In genomic region chr11:96267490-96268010, GRCh38 we compare ENCODE assay signal across 8 cellular contexts.
A peak's percentile ranks its signal among the peaks of the same experiment; 100 is the strongest.
DNase-seq lines count a peak whose midpoint lies in the region; ATAC-seq and TF ChIP-seq lines count a peak whose summit lies in the region.

No MANE protein-coding gene starts in this region.

- H3K4me1 Mint-ChIP-seq in chondrocyte (ENCODE audit: low read depth), result peaks cover 66% of the 10 kb centered on the region

- no peaks in the 10 kb centered on the region for H3K9me3 ChIP-seq in osteoblast (ENCODE audit: low read depth, low read length)

- DNase-seq in GM06990 (ENCODE audit: extremely low read depth, insufficient read length) (peak; percentile 71), choroid plexus epithelial cell (ENCODE audit: low read depth) (peak; percentile 18), osteoblast (ENCODE audit: insufficient read length, low spot score, missing footprints) (no peak), chondrocyte (ENCODE audit: low spot score) (no peak), left lobe of liver (ENCODE audit: low spot score) (no peak)
- peak; percentile 26 to 40 (median 36) for DNase-seq in stimulated activated CD4-positive, alpha-beta T cell treated with anti-CD3 and anti-CD28 coated beads, TNF-alpha, amount 100 ng/mL, for 24 hours (ENCODE audit: low read depth in 3 of 3)

- TF ChIP-seq CTCF in GM06990 (IDR thresholded peaks at IDR 0.05; ENCODE audit: insufficient read depth, low read length, poor library complexity, severe bottlenecking), result no peak
- no peak for TF ChIP-seq CTCF in KMS-11 (conservative IDR thresholded peaks at IDR 0.05; ENCODE audit: low read depth, low read length)
- TF ChIP-seq CTCF in choroid plexus epithelial cell (conservative IDR thresholded peaks at IDR 0.05; ENCODE audit: low read depth, low read length), result no peak
- TF ChIP-seq CTCF in osteoblast (IDR thresholded peaks at IDR 0.05; ENCODE audit: extremely low read depth, low read depth, low read length), result no peak
- TF ChIP-seq CTCF in chondrocyte (IDR thresholded peaks at IDR 0.05), result no peak

- no peak overlapping the region for H3K4me3 Mint-ChIP-seq in chondrocyte (ENCODE audit: unreplicated experiment)

- peaks cover 7% of the 10 kb centered on the region for H3K36me3 Mint-ChIP-seq in chondrocyte (ENCODE audit: low read depth)

- H3K27ac Mint-ChIP-seq in chondrocyte (ENCODE audit: unreplicated experiment), result no peak overlapping the region

- H4K20me1 ChIP-seq in KMS-11 (ENCODE audit: insufficient read depth) (no peaks in the 10 kb centered on the region), osteoblast (ENCODE audit: insufficient read depth, low read length) (no peaks in the 10 kb centered on the region)

- peaks cover 2% of the 10 kb centered on the region for H3K9me3 Mint-ChIP-seq in chondrocyte (ENCODE audit: low read depth)

- no peak overlapping the region; the same call in 1 of the 2 replicates for H2AFZ ChIP-seq in KMS-11 (ENCODE audit: low read depth)
- H2AFZ ChIP-seq in osteoblast (ENCODE audit: low read length), result no peak overlapping the region

- peaks cover 25% of the 10 kb centered on the region for H3K4me1 ChIP-seq in KMS-11 (ENCODE audit: low read depth, poor library complexity, severe bottlenecking)
- peaks cover 34% of the 10 kb centered on the region for H3K4me1 ChIP-seq in osteoblast (ENCODE audit: insufficient read depth, low read length)

- H3K27me3 ChIP-seq in GM06990 (replicated peaks; ENCODE audit: control insufficient read depth, insufficient read depth, low read length), result no peaks in the 10 kb centered on the region
- H3K27me3 ChIP-seq in KMS-11 (ENCODE audit: insufficient read depth, low read depth), result no peaks in the 10 kb centered on the region
- H3K27me3 ChIP-seq in osteoblast (ENCODE audit: insufficient read depth, low read length), result no peaks in the 10 kb centered on the region

- H3K27ac ChIP-seq in KMS-11, result peak overlapping the region; percentile 55
- no peak overlapping the region for H3K27ac ChIP-seq in osteoblast (ENCODE audit: low read depth, low read length)

- peak overlapping the region; percentile 80 for H3K4me2 ChIP-seq in KMS-11
- H3K4me2 ChIP-seq in osteoblast (ENCODE audit: insufficient read depth, low read length), result no peak overlapping the region

- H3K9ac ChIP-seq in KMS-11, result peak overlapping the region; percentile 35; the same call in 1 of the 2 replicates

- peak; percentile 96 for ATAC-seq in GM21515 (IDR thresholded peaks at IDR 0.05; ENCODE audit: unreplicated experiment)
- ATAC-seq in left lobe of liver, result no peak

- H3K36me3 ChIP-seq in GM06990 (ENCODE audit: control insufficient read depth, insufficient read depth, low read length) (no peaks in the 10 kb centered on the region; the same call in 1 of the 2 replicates), KMS-11 (ENCODE audit: insufficient read depth) (no peaks in the 10 kb centered on the region), osteoblast (ENCODE audit: insufficient read depth, low read length) (peaks cover 3% of the 10 kb centered on the region)

- 0 out of 2 replicates have a peak overlapping the region, but pooled peaks have one; percentile 15 for H3K4me3 ChIP-seq in GM06990 (replicated peaks; ENCODE audit: low read depth, low read length)
- H3K4me3 ChIP-seq in KMS-11 (IDR thresholded peaks at IDR 0.05; ENCODE audit: insufficient read depth, low read depth, low read length), result no peak overlapping the region
- no peak overlapping the region for H3K4me3 ChIP-seq in choroid plexus epithelial cell (ENCODE audit: low read depth, low read length)
- H3K4me3 ChIP-seq in osteoblast (ENCODE audit: insufficient read depth, low read length), result no peak overlapping the region

- no peaks in the 10 kb centered on the region for H3K27me3 Mint-ChIP-seq in chondrocyte (ENCODE audit: low read depth)

- no peaks in the 10 kb centered on the region for H3K79me2 ChIP-seq in KMS-11 (ENCODE audit: insufficient read depth, low read depth)
- peaks cover 78% of the 10 kb centered on the region for H3K79me2 ChIP-seq in osteoblast (ENCODE audit: insufficient read depth, low read length)

Comparison
In these comparisons a context has a peak if more than half of its experiments do, and no peak if none do; other contexts are left out.
1. DNase-seq: peak in GM06990 (single experiment), choroid plexus epithelial cell (single experiment) and stimulated activated CD4-positive, alpha-beta T cell treated with anti-CD3 and anti-CD28 coated beads, TNF-alpha, amount 100 ng/mL, for 24 hours (3 of 3); none in osteoblast (single experiment), chondrocyte (single experiment) and left lobe of liver (single experiment).